20 cellular contexts compared by ENCODE assay signal in the genomic region with DNA sequence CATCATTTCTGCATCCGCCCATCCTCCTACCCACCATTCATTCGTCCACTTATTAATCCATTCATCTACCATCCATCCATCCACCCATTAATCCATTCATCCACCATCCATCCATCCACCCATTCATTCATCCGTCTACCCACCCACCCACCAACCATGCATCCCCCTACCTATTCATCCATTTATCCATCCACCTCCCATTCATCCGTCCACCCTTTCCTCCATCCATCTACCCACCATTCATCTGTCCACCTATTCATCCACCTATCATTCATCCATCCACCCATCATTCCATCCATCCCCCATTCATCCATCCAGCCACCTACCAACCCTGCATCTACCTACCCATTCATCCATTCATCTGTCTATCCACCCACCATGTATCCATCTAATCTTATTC. TPM values are rescaled to one million over a fixed set of nuclear protein-coding genes. Genes with fewer than 3 reads are reported as not detected.
A peak's percentile ranks its signal among the peaks of the same experiment; 100 is the strongest.
DNase-seq lines count a peak whose midpoint lies in the region; ATAC-seq, FAIRE-seq and TF ChIP-seq lines count a peak whose summit lies in the region.
"Had no signal": no experiment of that assay in that cellular context is flagged by ENCODE, and none has a peak within 500 bp of the region (broad histone marks: within the 10 kb centered on the region; RNA-seq: fewer than 3 reads in every experiment).

No MANE protein-coding gene starts in this region.

- H3K27ac Mint-ChIP-seq in stimulated activated naive CD8-positive, alpha-beta T cell treated with anti-CD3 and anti-CD28 coated beads, Interleukin-15, Interleukin-2, amounts not matched to agents 100 ng/mL and 50 ng/mL, for 24 hours: peak overlapping the region; percentile 15

- H3K4me3 Mint-ChIP-seq in stimulated activated naive CD8-positive, alpha-beta T cell treated with anti-CD3 and anti-CD28 coated beads, Interleukin-15, Interleukin-2, amounts not matched to agents 100 ng/mL and 50 ng/mL, for 24 hours: no peak overlapping the region

- H3K4me3 ChIP-seq in GM12878: no peak overlapping the region
- no peak overlapping the region for H3K4me3 ChIP-seq in osteoblast (ENCODE audit: insufficient read depth, low read length)

- peaks cover 22% of the 10 kb centered on the region in 2 experiments for H3K36me3 ChIP-seq in GM12878 (ENCODE audit: control insufficient read depth in 2 of 2, insufficient read depth in 2 of 2, low read length in 1 of 2)
- peaks cover 68% of the 10 kb centered on the region for H3K36me3 ChIP-seq in osteoblast (ENCODE audit: insufficient read depth, low read length)
- H3K36me3 ChIP-seq: BE2C had no signal

- RAD21 ChIA-PET in GM12878 (lab: Charles Lee; ENCODE audit: unreplicated experiment): interaction anchor here (0.8 kb wide), 1 partner anchor 31 kb away, joined by 3 read pairs; no protein-coding TSS in a partner anchor

- in situ Hi-C loops in GM12878 (cut with MboI): no loop called here

- TF ChIP-seq CTCF in GM12878 (IDR thresholded peaks at IDR 0.05 in 2 of 3, conservative IDR thresholded peaks at IDR 0.05 in 1 of 3; ENCODE audit: control insufficient read depth in 2 of 3, extremely low read depth in 1 of 3, insufficient read depth in 1 of 3, low read depth in 3 of 3, low read length in 3 of 3) (no peak), osteoblast (IDR thresholded peaks at IDR 0.05; ENCODE audit: extremely low read depth, low read depth, low read length) (no peak), GM10266 (IDR thresholded peaks at IDR 0.05; ENCODE audit: control insufficient read depth, insufficient read depth, low read depth, missing control alignments) (no peak)

- WGBS in GM12878 (ENCODE audit: insufficient coverage, insufficient replicate concordance, low lambda C conversion rate, missing lambda C conversion rate): 95% methylated on average over 4 of the region's 4 CpGs

- no peak for FAIRE-seq in GM12878 (lab: Jason Lieb, UNC)

- no peak for TF ChIP-seq POLR2A in GM12878 (IDR thresholded peaks at IDR 0.05; ENCODE audit: low read depth, low read length)

- H3K4me2 ChIP-seq in GM12878 (ENCODE audit: control insufficient read depth, insufficient read depth) (no peak overlapping the region), osteoblast (ENCODE audit: insufficient read depth, low read length) (no peak overlapping the region)

- POLR2A ChIA-PET in GM12878 (lab: Charles Lee): no interaction called here

- intact Hi-C loops in GM12878 (cut with micrococcal nuclease; ENCODE audit: unreplicated experiment): no loop called here

- DNase-seq in stimulated activated naive CD8-positive, alpha-beta T cell treated with anti-CD3 and anti-CD28 coated beads, Interleukin-15, Interleukin-2, amounts not matched to agents 100 U/mL and 50 U/mL, for 24 hours: no peak
- DNase-seq in GM12878 (ENCODE audit: low read depth, low spot score): no peak
- peak; percentile 8 for DNase-seq in osteoblast (ENCODE audit: insufficient read length, low spot score, missing footprints)
- DNase-seq in GM10266 (ENCODE audit: extremely low spot score): no peak
- no peak for DNase-seq in RKO (ENCODE audit: low spot score)
- DNase-seq: BE2C, EL, GF-D8, GOT3, Kasumi-1, NCI-H1436, NCI-H187 treated with DMSO at 0.1 percent for 48 hours, NCI-H2107, NCI-H446 treated with DMSO at 0.1 percent for 48 hours, NCI-H526 treated with DMSO at 0.1 percent for 48 hours, RPMI8226, SHP77 had no signal

- H3K9ac ChIP-seq in GM12878 (ENCODE audit: control insufficient read depth, insufficient read depth, low read length): no peak overlapping the region

- no peaks in the 10 kb centered on the region for H3K4me1 Mint-ChIP-seq in stimulated activated naive CD8-positive, alpha-beta T cell treated with anti-CD3 and anti-CD28 coated beads, Interleukin-15, Interleukin-2, amounts not matched to agents 100 ng/mL and 50 ng/mL, for 24 hours (ENCODE audit: low read depth)

- no peak for ATAC-seq in stimulated activated naive CD8-positive, alpha-beta T cell treated with anti-CD3 and anti-CD28 coated beads, Interleukin-15, Interleukin-2, amounts not matched to agents 100 U/mL and 50 U/mL, for 24 hours
- ATAC-seq in GM12878 (no peak), HG02981 (IDR thresholded peaks at IDR 0.05; ENCODE audit: unreplicated experiment) (no peak)
- ATAC-seq: HCT116 had no signal

- peaks cover 50% of the 10 kb centered on the region for H3K36me3 Mint-ChIP-seq in stimulated activated naive CD8-positive, alpha-beta T cell treated with anti-CD3 and anti-CD28 coated beads, Interleukin-15, Interleukin-2, amounts not matched to agents 100 ng/mL and 50 ng/mL, for 24 hours (ENCODE audit: low read depth)

- H3K27ac ChIP-seq in GM12878 (ENCODE audit: control insufficient read depth, insufficient read depth) (no peak overlapping the region), osteoblast (ENCODE audit: low read depth, low read length) (no peak overlapping the region)

- SMC1A ChIA-PET in GM12878 (lab: Charles Lee; ENCODE audit: uncharacterized antibody, unreplicated experiment): no interaction called here

- TF ChIP-seq RAD21 in GM12878 (IDR thresholded peaks at IDR 0.05; ENCODE audit: insufficient read depth, low read depth, low read length): no peak

- H3K9me3 ChIP-seq in GM12878 (replicated peaks; ENCODE audit: control insufficient read depth, insufficient read depth, low read length): no peaks in the 10 kb centered on the region
- no peaks in the 10 kb centered on the region for H3K9me3 ChIP-seq in osteoblast (ENCODE audit: low read depth, low read length)
- H3K9me3 ChIP-seq: BE2C had no signal

- H3K79me2 ChIP-seq in GM12878 (ENCODE audit: control insufficient read depth, insufficient read depth, low read length): no peaks in the 10 kb centered on the region
- H3K79me2 ChIP-seq in osteoblast (ENCODE audit: insufficient read depth, low read length): no peaks in the 10 kb centered on the region

- no peaks in the 10 kb centered on the region for H3K9me3 Mint-ChIP-seq in stimulated activated naive CD8-positive, alpha-beta T cell treated with anti-CD3 and anti-CD28 coated beads, Interleukin-15, Interleukin-2, amounts not matched to agents 100 ng/mL and 50 ng/mL, for 24 hours

- no peak for TF ChIP-seq EP300 in GM12878 (IDR thresholded peaks at IDR 0.05; ENCODE audit: borderline replicate concordance in 1 of 2, control insufficient read depth in 1 of 2, low read depth in 2 of 2, low read length in 2 of 2)

- no peaks in the 10 kb centered on the region for H3K27me3 Mint-ChIP-seq in stimulated activated naive CD8-positive, alpha-beta T cell treated with anti-CD3 and anti-CD28 coated beads, Interleukin-15, Interleukin-2, amounts not matched to agents 100 ng/mL and 50 ng/mL, for 24 hours

- CTCF ChIA-PET in GM12878 (lab: Yijun Ruan, JAX): no interaction called here

- H3K27me3 ChIP-seq in GM12878 (replicated peaks in 1 of 2; ENCODE audit: control insufficient read depth in 2 of 2, insufficient read depth in 2 of 2, low read length in 1 of 2) (no peaks in the 10 kb centered on the region), osteoblast (ENCODE audit: insufficient read depth, low read length) (no peaks in the 10 kb centered on the region)
- H3K27me3 ChIP-seq: BE2C had no signal

- no TSS peak for BruUV-seq in GM12878 (replicated peaks; lab: Mats Ljungman, UMichigan)

- H2AFZ ChIP-seq in GM12878 (ENCODE audit: control insufficient read depth, low read depth, low read length) (no peak overlapping the region), osteoblast (ENCODE audit: low read length) (no peak overlapping the region)

- H4K20me1 ChIP-seq in GM12878 (ENCODE audit: control insufficient read depth, insufficient read depth) (no peaks in the 10 kb centered on the region), osteoblast (ENCODE audit: insufficient read depth, low read length) (peaks cover 6% of the 10 kb centered on the region)

- no peaks in the 10 kb centered on the region for H3K4me1 ChIP-seq in GM12878 (ENCODE audit: control insufficient read depth, insufficient read depth, low read length)
- peaks cover 12% of the 10 kb centered on the region for H3K4me1 ChIP-seq in osteoblast (ENCODE audit: insufficient read depth, low read length)

TF ChIP-seq in GM12878, 131 proteins besides CTCF, POLR2A, EP300 and RAD21:
- TF ChIP-seq HDGF (IDR thresholded peaks at IDR 0.05) (peak; percentile 57; the same call in 1 of the 2 replicates), CHD2 (IDR thresholded peaks at IDR 0.05; ENCODE audit: borderline replicate concordance, low read depth, low read length) (no peak)

RNA-seq across cellular contexts. Expression of a gene that starts 58.1 kb away (rescaled TPM):
- total RNA-seq in GM12878 (2013; cell fraction: nucleolus; rRNA removed): 82.8 and 96.3 TPM in 2 replicates
- total RNA-seq in GM12878 (2014; rRNA removed): 32.3 and 32.5 TPM in 2 replicates
- 13.4 and 13.8 TPM in 2 replicates for total RNA-seq in GM12878 (2014; rRNA removed; fragmentation: Illumina TruSeq; extraction: Trizol)
- 50.8 and 51.6 TPM in 2 replicates for total RNA-seq in GM12878 (2021)
- polyA plus RNA-seq in GM12878 (2011; ENCODE audit: low read depth): 9.5 TPM
- polyA plus RNA-seq in GM12878 (2011; rRNA removed): 9.8 and 18.7 TPM in 2 replicates
- 23.4 and 25.5 TPM in 2 replicates for polyA plus RNA-seq in GM12878 (2011; cell fraction: cytosol; rRNA removed)
- polyA plus RNA-seq in GM12878 (2011; cell fraction: nucleus; rRNA removed): 62.3 and 80.4 TPM in 2 replicates
- 22.5 and 22.9 TPM in 2 replicates for polyA plus RNA-seq in GM12878 (2012)
- 12.4 and 25.4 TPM in 2 replicates for polyA plus RNA-seq in GM12878 (2014; fragmentation: Illumina TruSeq; extraction: Trizol)
- 1 to 10 TPM; 2.1 to 3.5 TPM for polyA plus RNA-seq in GM12878 (2014; fragmentation: Nextera tagmentation; extraction: Ambion mirVana)
- 28.3 and 28.8 TPM in 2 replicates for polyA plus RNA-seq in GM12878 (2014; rRNA removed)
- 10 to 100 TPM in 1 of 2 experiments, 1 to 10 TPM in 1; 7.5 to 24.2 TPM for polyA plus RNA-seq in GM12878 (2016; fragmentation: Nextera tagmentation; extraction: Ambion mirVana)
- 25.9 and 47.3 TPM in 2 replicates for polyA minus RNA-seq in GM12878 (2011; rRNA and poly(A)+ RNA removed)
- polyA minus RNA-seq in GM12878 (2011; cell fraction: cytosol; rRNA and poly(A)+ RNA removed): 10.2 and 13.3 TPM in 2 replicates
- 30.1 and 47.2 TPM in 2 replicates for polyA minus RNA-seq in GM12878 (2011; cell fraction: nucleus; rRNA and poly(A)+ RNA removed)
- 41.0 and 44.5 TPM in 2 replicates for total RNA-seq in osteoblast
